19 cellular contexts compared by ENCODE assay signal in the genomic region with DNA sequence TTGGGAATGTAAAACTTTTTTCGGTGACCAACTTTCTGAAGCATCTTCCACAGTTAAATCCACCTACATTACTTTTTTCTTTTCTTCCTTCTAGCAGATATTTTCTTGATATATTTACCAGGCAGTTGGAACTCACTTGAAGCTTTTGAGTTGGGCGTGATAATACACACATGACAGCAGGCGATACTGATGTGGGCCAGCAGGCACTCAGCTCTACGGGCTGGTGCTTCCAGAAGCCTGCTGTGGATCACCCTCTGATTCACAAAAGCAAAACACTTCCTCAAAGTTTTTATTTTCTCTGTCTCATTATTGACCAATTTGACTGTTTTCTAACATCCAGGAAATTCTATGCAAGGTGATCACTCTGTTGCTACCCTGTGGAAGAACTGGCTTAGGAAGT. TPM values are rescaled to one million over a fixed set of nuclear protein-coding genes. Genes with fewer than 3 reads are reported as not detected.
DNase-seq lines count a peak whose midpoint lies in the region; ATAC-seq and TF ChIP-seq lines count a peak whose summit lies in the region.
"Had no signal": no experiment of that assay in that cellular context is flagged by ENCODE, and none has a peak within 500 bp of the region (broad histone marks: within the 10 kb centered on the region; RNA-seq: fewer than 3 reads in every experiment).

No MANE protein-coding gene starts in this region.

- ATAC-seq in heart left ventricle (peak in 3 of 4 donors; percentile 52 to 62 (median 54)), HG03196 (IDR thresholded peaks at IDR 0.05; ENCODE audit: unreplicated experiment) (no peak), HG03139 (IDR thresholded peaks at IDR 0.05; ENCODE audit: unreplicated experiment) (no peak)

- H3K79me2 ChIP-seq in smooth muscle cell (ENCODE audit: low read depth): no peaks in the 10 kb centered on the region

- H3K9me3 ChIP-seq in heart left ventricle (no peaks in the 10 kb centered on the region), smooth muscle cell (replicated peaks; ENCODE audit: low read depth) (no peaks in the 10 kb centered on the region), BE2C (no peaks in the 10 kb centered on the region)
- H3K9me3 ChIP-seq: A549, Caco-2 had no signal

- in situ Hi-C loops in Caki2 (cut with HindIII; ENCODE audit: low pct_unique_long_range_greater_than_20kb, low sequenced_read_pairs): loop anchor here (25.0 kb wide), 1 partner anchor 162 kb away; no protein-coding TSS in a partner anchor

- H2AFZ ChIP-seq in smooth muscle cell (ENCODE audit: low read depth): no peak overlapping the region

- H3K4me3 ChIP-seq in choroid plexus epithelial cell (ENCODE audit: low read depth, low read length): no peak overlapping the region
- no peak overlapping the region for H3K4me3 ChIP-seq in heart left ventricle
- no peak overlapping the region for H3K4me3 ChIP-seq in smooth muscle cell
- H3K4me3 ChIP-seq in BE2C (ENCODE audit: low read depth, low read length): no peak overlapping the region
- H3K4me3 ChIP-seq: A549 had no signal

- WGBS in heart left ventricle, 4 donors: 50 to 63% (median 58%) methylated on average over 4 of the region's 4 CpGs
- WGBS in smooth muscle cell (ENCODE audit: low lambda C conversion rate): 54% methylated on average over 4 of the region's 4 CpGs

- intact Hi-C loops in heart left ventricle (cut with DNase I): no loop called here

- TF ChIP-seq CTCF in choroid plexus epithelial cell (conservative IDR thresholded peaks at IDR 0.05; ENCODE audit: low read depth, low read length) (no peak), heart left ventricle (IDR thresholded peaks at IDR 0.05) (no peak), smooth muscle cell (IDR thresholded peaks at IDR 0.05; ENCODE audit: borderline replicate concordance, insufficient read depth, poor library complexity, severe bottlenecking) (no peak), BE2C (IDR thresholded peaks at IDR 0.05; ENCODE audit: low read depth, low read length) (no peak)

- no peaks in the 10 kb centered on the region for H3K36me3 ChIP-seq in heart left ventricle
- no peaks in the 10 kb centered on the region for H3K36me3 ChIP-seq in smooth muscle cell (ENCODE audit: low read depth)
- no peaks in the 10 kb centered on the region; the same call in 1 of the 2 replicates for H3K36me3 ChIP-seq in BE2C

- H3K4me1 ChIP-seq in heart left ventricle (peaks cover 0 to 41% (median 24%) of the 10 kb centered on the region in 12 donors), smooth muscle cell (ENCODE audit: low read depth) (peaks cover 35% of the 10 kb centered on the region), BE2C (peaks cover 4% of the 10 kb centered on the region)
- H3K4me1 ChIP-seq: Caco-2 had no signal

- DNase-seq in Caki2 (ENCODE audit: low read depth): peak; percentile 34
- DNase-seq in choroid plexus epithelial cell (ENCODE audit: low read depth): peak; percentile 28
- no peak for DNase-seq in heart left ventricle
- no peak for DNase-seq in smooth muscle cell (lab: John Stamatoyannopoulos, UW; ENCODE audit: unreplicated experiment)
- DNase-seq in BE2C: no peak
- DNase-seq in HPDE6-E6E7 (ENCODE audit: extremely low spot score): no peak
- DNase-seq: Caco-2, DMS79, KBM-7, NCI-H1048, NCI-H2227 treated with DMSO at 0.1 percent for 48 hours, NCI-H524 treated with DMSO at 0.1 percent for 48 hours, OCI-M1 had no signal

- no peak overlapping the region for H3K9ac ChIP-seq in smooth muscle cell (ENCODE audit: low read depth)

- no peak for TF ChIP-seq POLR2A in heart left ventricle (IDR thresholded peaks at IDR 0.05)

- H4K20me1 ChIP-seq in smooth muscle cell (ENCODE audit: low read depth): no peaks in the 10 kb centered on the region

- H3K27me3 ChIP-seq in heart left ventricle: no peaks in the 10 kb centered on the region
- H3K27me3 ChIP-seq in smooth muscle cell (ENCODE audit: low read depth): no peaks in the 10 kb centered on the region
- no peaks in the 10 kb centered on the region for H3K27me3 ChIP-seq in BE2C

- H3K27ac ChIP-seq in heart left ventricle (peak overlapping the region in 2 of 12 donors; percentile 23 to 49), smooth muscle cell (ENCODE audit: low read depth) (peak overlapping the region; percentile 75)
- H3K27ac ChIP-seq: A549, HL-60, RWPE1 had no signal

- peaks cover 23% of the 10 kb centered on the region for H3F3A ChIP-seq in smooth muscle cell (ENCODE audit: low read depth)

- H3K4me2 ChIP-seq in smooth muscle cell: peak overlapping the region; percentile 16

RNA-seq across cellular contexts. Expression of gene GRHL1, which starts 22.9 kb away (rescaled TPM):
- total RNA-seq in Caki2 (2014; rRNA removed; shearing (Covaris generic); ENCODE audit: low replicate concordance): 0.43 and 9.1 TPM in 2 replicates
- total RNA-seq in heart left ventricle: 1 to 10 TPM in 6 of 9 donors, under 1 TPM in 3; 0.79 to 2.8 (median 1.1) TPM
- polyA plus RNA-seq in heart left ventricle: under 1 TPM; 0.50 to 0.57 TPM
- 21.4 and 26.8 TPM in 2 replicates for total RNA-seq in smooth muscle cell
- 2.0 and 7.9 TPM in 2 replicates for polyA plus RNA-seq in smooth muscle cell
- 2.1 TPM for polyA plus RNA-seq in BE2C (2012; ENCODE audit: insufficient read depth, insufficient read length, low read depth)
- polyA plus RNA-seq: CD14-positive monocyte had no signal

Comparison
In these comparisons a context has a peak if more than half of its experiments do, and no peak if none do; other contexts are left out.
1. DNase-seq: peak in Caki2 (single experiment) and choroid plexus epithelial cell (single experiment); none in heart left ventricle (0 of 5), smooth muscle cell (single experiment), BE2C (single experiment) and HPDE6-E6E7 (single experiment).
2. ATAC-seq: peak in heart left ventricle (3 of 4); none in HG03196 (single experiment) and HG03139 (single experiment).